In the genomic region with DNA sequence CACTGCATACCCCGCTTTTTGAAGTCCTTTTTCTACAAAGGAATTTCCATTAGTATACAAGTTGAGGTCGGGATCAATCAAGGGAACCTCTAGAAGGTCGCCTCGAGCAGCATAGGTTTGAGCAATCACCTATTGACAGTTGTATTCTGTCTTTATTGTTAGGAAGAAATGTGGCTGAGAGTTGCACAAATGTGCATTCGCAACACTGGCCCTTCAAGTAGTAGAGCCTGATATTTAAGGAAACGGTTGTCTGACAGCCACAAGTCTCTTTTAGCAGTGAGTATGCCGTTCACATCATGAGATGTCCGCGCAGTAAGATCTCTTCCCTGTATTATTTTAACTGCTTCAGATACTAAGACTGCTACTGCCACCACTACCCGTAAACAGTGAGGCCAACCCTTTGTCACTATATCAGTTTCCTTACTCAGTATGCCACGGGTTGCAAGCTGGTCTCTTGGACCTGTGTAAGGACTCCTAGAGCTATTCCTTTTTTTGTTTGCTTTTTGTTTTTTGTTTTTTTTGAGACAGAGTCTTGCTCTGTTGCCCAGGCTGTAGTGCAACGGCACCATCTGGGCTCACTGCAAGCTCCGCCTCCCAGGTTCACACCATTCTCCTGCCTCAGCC, we compare ENCODE assay signal across 25 cellular contexts.
"Had no signal": no experiment of that assay in that cellular context is flagged by ENCODE, and none has a peak within 500 bp of the region (broad histone marks: within the 10 kb centered on the region; RNA-seq: fewer than 3 reads in every experiment).

No MANE protein-coding gene starts in this region.

- H3K4me3 ChIP-seq: ascending aorta, esophagus muscularis mucosa, heart right ventricle, pancreas, right atrium auricular region, suprapubic skin, tibial artery, upper lobe of right lung had no signal

- ATAC-seq: foreskin keratinocyte, heart right ventricle, pancreas, upper lobe of right lung had no signal

- H3K36me3 ChIP-seq: ascending aorta, esophagus muscularis mucosa, pancreas, right atrium auricular region, suprapubic skin, tibial artery, upper lobe of right lung had no signal

- H3K27ac ChIP-seq: ascending aorta, esophagus muscularis mucosa, foreskin keratinocyte, heart right ventricle, pancreas, right atrium auricular region, suprapubic skin, tibial artery, upper lobe of right lung had no signal

- H3K9me3 ChIP-seq: ascending aorta, esophagus muscularis mucosa, pancreas, right atrium auricular region, suprapubic skin, tibial artery, upper lobe of right lung had no signal

- DNase-seq: activated CD4-positive, alpha-beta memory T cell treated with anti-CD3 and anti-CD28 coated beads, Interleukin-2, amount 10 ng/mL, durations not matched to agents 7 days and 5 days; activated CD4-positive, alpha-beta T cell treated with anti-CD3 and anti-CD28 coated beads, Interleukin-2, amount 10 ng/mL, durations not matched to agents 24 days and 14 days; activated CD4-positive, CD25-positive, alpha-beta regulatory T cell treated with anti-CD3 and anti-CD28 coated beads, Interleukin-2, amount 50 U/mL, for 72 hours; activated CD8-positive, alpha-beta memory T cell treated with anti-CD3 and anti-CD28 coated beads, Interleukin-2, amount 50 U/mL, for 48 hours; activated gamma-delta T cell; activated naive CD4-positive, alpha-beta T cell treated with anti-CD3 and anti-CD28 coated beads, Interleukin-2, amount 10 ng/mL, durations not matched to agents 7 days and 5 days; activated naive CD8-positive, alpha-beta T cell treated with anti-CD3 and anti-CD28 coated beads, Interleukin-2, amount 10 ng/mL, durations not matched to agents 7 days and 5 days; activated T-cell treated with anti-CD3 and anti-CD28 coated beads, Interleukin-2, amount 50 U/mL, for 24 hours; caudate nucleus; endodermal cell; foreskin keratinocyte; heart right ventricle; naive B cell; nephron progenitor cell; pancreas; stimulated activated CD4-positive, alpha-beta T cell treated with anti-CD3 and anti-CD28 coated beads, Interleukin-15, amount 100 ng/mL, for 24 hours; stimulated activated CD4-positive, alpha-beta T cell treated with anti-CD3 and anti-CD28 coated beads, Interleukin-2, amount 100 ng/mL, for 24 hours; stimulated activated naive CD4-positive, alpha-beta T cell; T1000; tibial artery; upper lobe of right lung had no signal

- H3K27me3 ChIP-seq: ascending aorta, esophagus muscularis mucosa, foreskin keratinocyte, heart right ventricle, pancreas, right atrium auricular region, suprapubic skin, tibial artery, upper lobe of right lung had no signal

- H3K4me1 ChIP-seq: ascending aorta, esophagus muscularis mucosa, foreskin keratinocyte, pancreas, right atrium auricular region, suprapubic skin, tibial artery, upper lobe of right lung had no signal
